Comparison of ENCODE assay signal across 34 cellular contexts in the genomic region with DNA sequence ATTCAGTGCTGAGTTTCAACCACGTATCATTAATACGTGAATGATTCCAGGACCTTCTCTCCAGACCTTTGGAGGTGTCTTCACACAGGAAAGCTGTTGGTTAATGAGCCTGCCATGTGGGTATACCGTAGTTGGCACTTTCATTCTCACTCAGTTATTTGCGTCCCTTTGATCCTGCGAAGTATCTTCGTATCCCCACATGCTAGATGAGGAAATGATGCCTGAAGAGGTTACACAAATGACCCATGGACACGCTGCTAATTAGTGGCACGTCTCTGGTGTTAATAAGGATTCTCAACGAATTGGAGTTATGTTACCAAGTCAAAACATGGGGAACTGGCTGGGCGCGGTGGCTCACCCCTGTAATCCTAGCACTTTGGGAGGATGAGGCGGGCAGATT.
"Had no signal": no experiment of that assay in that cellular context is flagged by ENCODE, and none has a peak within 500 bp of the region (broad histone marks: within the 10 kb centered on the region; RNA-seq: fewer than 3 reads in every experiment).

No MANE protein-coding gene starts in this region.

- H3K27ac Mint-ChIP-seq: activated B cell treated with CpG ODN at 0.5 μM for 24 hours; activated CD8-positive, alpha-beta T cell treated with anti-CD3 and anti-CD28 coated beads, Interleukin-2, amount 10 ng/mL, durations not matched to agents 7 days and 5 days; activated naive CD8-positive, alpha-beta T cell; activated T-cell treated with anti-CD3 and anti-CD28 coated beads, Interleukin-2, amount 50 U/mL, for 24 hours; activated T-cell treated with anti-CD3 and anti-CD28 coated beads, Interleukin-2, amount 50 U/mL, for 72 hours; T-cell; T-helper 1 cell treated with Interleukin-12 subunit alpha and Interleukin-12 subunit beta and Interleukin-4 antibody, amounts not matched to agents 30 μg/mL and 1 μg/mL, for 36 hours; T-helper 2 cell treated with Interferon-gamma antibody and Interleukin-4, amounts not matched to agents 5 μg/mL and 100 μg/mL, for 36 hours had no signal

- H3K27me3 Mint-ChIP-seq: activated B cell treated with CpG ODN at 0.5 μM for 24 hours; activated naive CD8-positive, alpha-beta T cell; T-cell had no signal

- H3K27me3 ChIP-seq: brain microvascular endothelial cell, colonic mucosa had no signal

- H3K36me3 Mint-ChIP-seq: activated naive CD8-positive, alpha-beta T cell; T-cell had no signal

- H3K27ac ChIP-seq: brain microvascular endothelial cell, colonic mucosa, epithelial cell of prostate, esophagus squamous epithelium, gastroesophageal sphincter, WERI-Rb-1 had no signal

- H3K4me3 ChIP-seq: colonic mucosa, esophagus squamous epithelium, gastroesophageal sphincter had no signal

- H3K9me3 ChIP-seq: colonic mucosa, esophagus squamous epithelium, gastroesophageal sphincter had no signal

- DNase-seq: activated B cell treated with CpG ODN at 0.5 μM for 24 hours; activated CD4-positive, alpha-beta T cell treated with anti-CD3 and anti-CD28 coated beads for 48 hours; activated CD4-positive, alpha-beta T cell treated with anti-CD3 and anti-CD28 coated beads, Interleukin-2, amount 50 U/mL, for 1 hour; activated CD4-positive, alpha-beta T cell treated with anti-CD3 and anti-CD28 coated beads, Interleukin-2, amount 50 U/mL, for 48 hours; activated CD8-positive, alpha-beta memory T cell treated with anti-CD3 and anti-CD28 coated beads, Interleukin-2, amount 50 U/mL, for 48 hours; activated CD8-positive, alpha-beta T cell treated with anti-CD3 and anti-CD28 coated beads, Interleukin-2, amount 10 ng/mL, durations not matched to agents 7 days and 5 days; activated effector memory CD4-positive, alpha-beta T cell treated with Interleukin-2 at 50 U/mL for 16 hours; activated gamma-delta T cell treated with Interleukin-2 at 50 U/mL for 16 hours; activated naive CD4-positive, alpha-beta T cell treated with anti-CD3 and anti-CD28 coated beads, Interleukin-2, amount 50 U/mL, for 16 hours; activated naive CD4-positive, alpha-beta T cell treated with Interleukin-2 at 50 U/mL for 16 hours; activated T-cell treated with anti-CD3 and anti-CD28 coated beads for 4 hours; activated T-cell treated with anti-CD3 and anti-CD28 coated beads, Interleukin-2, amount 50 U/mL, for 24 hours; activated T-cell treated with anti-CD3 and anti-CD28 coated beads, Interleukin-2, amount 50 U/mL, for 72 hours; amniotic stem cell; anterior cingulate cortex; brain microvascular endothelial cell; caudate nucleus; cerebellar nuclear complex; colonic mucosa; effector CD8-positive, alpha-beta T cell; esophagus squamous epithelium; foreskin melanocyte; head of caudate nucleus; T-cell; T1000; WERI-Rb-1 had no signal

- FAIRE-seq: astrocyte, endometrium, endothelial cell of umbilical vein had no signal

- H3K9me3 Mint-ChIP-seq: activated T-cell treated with anti-CD3 and anti-CD28 coated beads, Interleukin-2, amount 50 U/mL, for 24 hours; activated T-cell treated with anti-CD3 and anti-CD28 coated beads, Interleukin-2, amount 50 U/mL, for 72 hours; T-cell; T-helper 1 cell treated with Interleukin-12 subunit alpha and Interleukin-12 subunit beta and Interleukin-4 antibody, amounts not matched to agents 30 μg/mL and 1 μg/mL, for 36 hours; T-helper 2 cell treated with Interferon-gamma antibody and Interleukin-4, amounts not matched to agents 5 μg/mL and 100 μg/mL, for 36 hours had no signal

- H3K36me3 ChIP-seq: brain microvascular endothelial cell, colonic mucosa, esophagus squamous epithelium, gastroesophageal sphincter, WERI-Rb-1 had no signal

- H3K4me3 Mint-ChIP-seq: activated B cell treated with CpG ODN at 0.5 μM for 24 hours; activated CD8-positive, alpha-beta T cell treated with anti-CD3 and anti-CD28 coated beads, Interleukin-2, amount 10 ng/mL, durations not matched to agents 7 days and 5 days; activated naive CD8-positive, alpha-beta T cell; activated T-cell treated with anti-CD3 and anti-CD28 coated beads, Interleukin-2, amount 50 U/mL, for 24 hours; activated T-cell treated with anti-CD3 and anti-CD28 coated beads, Interleukin-2, amount 50 U/mL, for 72 hours; T-cell; T-helper 1 cell treated with Interleukin-12 subunit alpha and Interleukin-12 subunit beta and Interleukin-4 antibody, amounts not matched to agents 30 μg/mL and 1 μg/mL, for 36 hours; T-helper 2 cell treated with Interferon-gamma antibody and Interleukin-4, amounts not matched to agents 5 μg/mL and 100 μg/mL, for 36 hours had no signal

- ATAC-seq: activated CD8-positive, alpha-beta T cell treated with anti-CD3 and anti-CD28 coated beads, Interleukin-2, amount 10 ng/mL, durations not matched to agents 7 days and 5 days; activated T-cell treated with anti-CD3 and anti-CD28 coated beads, Interleukin-2, amount 50 U/mL, for 72 hours; gastroesophageal sphincter; T-cell had no signal
